Comparison of ENCODE assay signal across 8 cellular contexts in the genomic region with DNA sequence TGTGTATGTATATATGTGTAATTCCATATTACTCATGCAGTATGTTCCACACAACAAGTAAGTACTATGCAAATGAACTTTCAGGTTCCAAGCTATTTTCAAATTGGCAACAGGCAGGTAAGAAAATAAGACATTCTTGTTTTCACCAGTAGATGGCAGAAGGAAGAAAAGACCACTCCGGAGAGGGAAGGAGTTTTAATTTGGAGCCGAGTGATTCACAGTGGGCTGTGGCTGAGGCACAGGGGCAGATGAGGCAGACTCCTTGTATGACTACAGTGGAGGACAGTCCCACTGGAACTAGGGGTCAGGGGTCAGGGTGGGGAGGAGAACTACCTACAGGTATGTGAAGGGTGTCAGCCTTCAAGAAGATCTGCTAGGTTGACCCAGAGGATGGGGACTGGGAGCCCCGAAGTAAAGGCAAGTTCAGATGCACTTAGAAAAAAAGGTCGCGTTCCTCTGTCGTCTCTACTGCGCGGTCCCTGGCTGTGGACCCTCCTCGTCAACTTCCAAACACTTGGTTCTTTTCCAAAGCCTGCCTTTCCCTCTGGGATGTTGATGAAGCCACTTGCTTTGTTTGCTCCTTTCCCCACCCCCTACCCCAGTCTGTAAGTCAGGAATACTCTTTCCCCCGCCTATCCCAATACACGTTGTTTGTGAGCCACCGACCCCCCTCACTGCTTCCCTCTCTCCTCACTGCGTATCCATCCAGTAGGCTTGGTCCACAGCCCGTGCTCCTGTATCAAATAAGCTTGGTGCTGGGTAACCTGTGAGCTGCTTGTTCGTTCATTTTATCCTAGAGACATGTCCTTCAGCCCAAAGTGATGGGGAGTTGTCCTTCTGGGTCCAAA. TPM values are rescaled to one million over a fixed set of nuclear protein-coding genes. Genes with fewer than 3 reads are reported as not detected.
DNase-seq lines count a peak whose midpoint lies in the region; ATAC-seq, FAIRE-seq and TF ChIP-seq lines count a peak whose summit lies in the region.

No MANE protein-coding gene starts in this region.

- DNase-seq in AG04449 (ENCODE audit: low read depth, low spot score) = no peak
- DNase-seq in MG63 = peak; percentile 69
- DNase-seq in T-helper 17 cell = no peak
- DNase-seq in K562 (ENCODE audit: extremely low read depth in 1 of 4, low spot score in 3 of 4) = peak; percentile 44 to 54 (median 48)
- DNase-seq in stimulated activated CD4-positive, alpha-beta T cell treated with anti-CD3 and anti-CD28 coated beads, Interleukin-2, amount 100 ng/mL, for 24 hours = peak; percentile 52 to 55

- no peak for TF ChIP-seq POLR2A in K562 (conservative IDR thresholded peaks at IDR 0.05)

- H3K4me3 ChIP-seq in AG04449 (ENCODE audit: low read depth, low read length) = no peak overlapping the region
- H3K4me3 ChIP-seq in MG63 = no peak overlapping the region
- no peak overlapping the region for H3K4me3 ChIP-seq in K562

- H3K9ac ChIP-seq in K562 (ENCODE audit: insufficient read depth in 1 of 2, low read depth in 2 of 2, low read length in 2 of 2) = no peak overlapping the region

- H3K9me1 ChIP-seq in K562 (ENCODE audit: control insufficient read depth, insufficient read depth, low read length) = no peaks in the 10 kb centered on the region

- intact Hi-C loops in K562 (cut with micrococcal nuclease) = no loop called here

- H3K27ac ChIP-seq in K562 (ENCODE audit: extremely low read depth, low read depth, low read length) = no peak overlapping the region

- no peaks in the 10 kb centered on the region; a peak in 1 of 5 replicates for H3K4me1 ChIP-seq in K562 (replicated peaks in 1 of 2; ENCODE audit: control insufficient read depth in 2 of 2, insufficient read depth in 2 of 2, low read length in 2 of 2)

- no peak overlapping the region for H3K27ac Mint-ChIP-seq in T-helper 17 cell

- POLR2A ChIA-PET in AG04449 (lab: Yijun Ruan, JAX) = interaction anchor here (0.7 to 0.8 kb wide), 3 partner anchors 11 to 375 kb away, joined by 3 read pairs; no protein-coding TSS in a partner anchor
- POLR2A ChIA-PET in K562 (lab: Yijun Ruan, JAX) = no interaction called here

- ATAC-seq in GM18867 (IDR thresholded peaks at IDR 0.05; ENCODE audit: unreplicated experiment) = peak; percentile 51
- peak; percentile 73 for ATAC-seq in T-helper 17 cell
- peak; percentile 86 for ATAC-seq in K562
- ATAC-seq in HG03039 (IDR thresholded peaks at IDR 0.05; ENCODE audit: unreplicated experiment) = no peak

- no TSS peak for BruUV-seq in K562 (replicated peaks; lab: Mats Ljungman, UMichigan)

- no peaks in the 10 kb centered on the region; the same call in 1 of the 2 replicates for H4K20me1 ChIP-seq in K562 (replicated peaks; ENCODE audit: control insufficient read depth, insufficient read depth, low read length)

- peak; percentile 22 to 47; a peak in 3 of 4 replicates for TF ChIP-seq RAD21 in K562 (CRISPR knock-in tag; conservative IDR thresholded peaks at IDR 0.05 in 1 of 2, IDR thresholded peaks at IDR 0.05 in 1 of 2)

- peaks cover 14% of the 10 kb centered on the region for H3K4me1 Mint-ChIP-seq in T-helper 17 cell

- no peaks in the 10 kb centered on the region for H3K27me3 Mint-ChIP-seq in T-helper 17 cell

- CTCF ChIA-PET in AG04449 (lab: Yijun Ruan, JAX) (interaction anchor here (0.6 to 5.8 kb wide), 39 partner anchors 11 to 375 kb away, joined by 3 to 67 read pairs (median 4); a partner anchor contains a TSS), K562 (lab: Yijun Ruan, JAX; ENCODE audit: low intra/inter-chr PET ratio) (interaction anchor here (0.7 to 1.8 kb wide), 2 partner anchors 146 to 148 kb away, joined by 5 to 6 read pairs; no protein-coding TSS in a partner anchor)

- FAIRE-seq in K562 (lab: Jason Lieb, UNC) = peak; percentile 79
- peak; percentile 38 for FAIRE-seq in islet of Langerhans (lab: Jason Lieb, UNC)

- in situ Hi-C loops in K562 (cut with MboI) = no loop called here

- H3K36me3 Mint-ChIP-seq in T-helper 17 cell (ENCODE audit: low read depth) = peaks cover 9% of the 10 kb centered on the region

- TF ChIP-seq EP300 in K562 (IDR thresholded peaks at IDR 0.05; ENCODE audit: low read length) = no peak

- no peak overlapping the region for H2AFZ ChIP-seq in K562 (ENCODE audit: low read depth, low read length)

- H3K9me3 ChIP-seq in MG63 (no peaks in the 10 kb centered on the region), T-helper 17 cell (ENCODE audit: control insufficient read depth, low read length, poor library complexity, severe bottlenecking) (no peaks in the 10 kb centered on the region), K562 (replicated peaks; ENCODE audit: control insufficient read depth, insufficient read depth, low read depth, low read length) (no peaks in the 10 kb centered on the region)

- no peak overlapping the region for H3K4me2 ChIP-seq in K562 (ENCODE audit: insufficient read depth, low read length)

- peak; percentile 47 for TF ChIP-seq CTCF in AG04449 (IDR thresholded peaks at IDR 0.05; ENCODE audit: insufficient read depth, low read length, missing control alignments)
- peak; percentile 14 to 56 (median 47); a peak in 5 of 6 replicates for TF ChIP-seq CTCF in K562 (IDR thresholded peaks at IDR 0.05 in 2 of 3, conservative IDR thresholded peaks at IDR 0.05 in 1 of 3; ENCODE audit: insufficient read depth in 2 of 3, low read depth in 1 of 3, low read length in 3 of 3)

- 65% methylated on average over 10 of the region's 15 CpGs for WGBS in K562 (ENCODE audit: insufficient coverage, low coverage, missing lambda C conversion rate)

- H3K36me3 ChIP-seq in MG63 (peaks cover 62% of the 10 kb centered on the region), K562 (ENCODE audit: control insufficient read depth, insufficient read depth, low read length) (peaks cover 13% of the 10 kb centered on the region; the same call in 2 of the 3 replicates)

- H3K79me2 ChIP-seq in K562 (ENCODE audit: control insufficient read depth, insufficient read depth, low read length) = no peaks in the 10 kb centered on the region

- H3K27me3 ChIP-seq in MG63 (no peaks in the 10 kb centered on the region), K562 (ENCODE audit: control insufficient read depth in 2 of 2, insufficient read depth in 2 of 2, low read length in 2 of 2) (no peaks in the 10 kb centered on the region)

- H3K4me3 Mint-ChIP-seq in T-helper 17 cell = no peak overlapping the region

RNA-seq across cellular contexts. Expression of a gene that starts 24.1 kb away (rescaled TPM):
- 105 and 122 TPM in 2 replicates for total RNA-seq in MG63 (2014; rRNA removed; shearing (Covaris generic); ENCODE audit: low replicate concordance)
- 100 to 1,000 TPM; 135 to 141 TPM for total RNA-seq in T-helper 17 cell
- total RNA-seq in K562 (2011; cell fraction: chromatin; rRNA removed; ENCODE audit: low replicate concordance) = 47.1 and 85.0 TPM in 2 replicates
- 28.7 and 30.1 TPM in 2 replicates for total RNA-seq in K562 (2011; cell fraction: nucleolus; rRNA removed)
- total RNA-seq in K562 (2011; cell fraction: nucleoplasm; rRNA removed) = 46.6 and 68.3 TPM in 2 replicates
- total RNA-seq in K562 (2014; rRNA removed) = 41.6 and 42.1 TPM in 2 replicates
- total RNA-seq in K562 (2014; rRNA removed; fragmentation: Illumina TruSeq; extraction: Trizol) = 66.5 and 71.3 TPM in 2 replicates
- 60.6 and 64.4 TPM in 2 replicates for total RNA-seq in K562 (2015; rRNA removed; fragmentation: Illumina TruSeq; extraction: Trizol)
- total RNA-seq in K562 (2021) = 48.0 and 49.6 TPM in 2 replicates
- 40.8 and 47.0 TPM in 2 replicates for polyA plus RNA-seq in K562 (2011; rRNA removed)
- polyA plus RNA-seq in K562 (2011; cell fraction: cytosol; rRNA removed) = 19.8 and 37.3 TPM in 2 replicates
- 40.7 and 58.0 TPM in 2 replicates for polyA plus RNA-seq in K562 (2011; cell fraction: nucleus; rRNA removed)
- 21.8 and 38.7 TPM in 2 replicates for polyA plus RNA-seq in K562 (2012)
- 57.1 and 72.5 TPM in 2 replicates for polyA plus RNA-seq in K562 (2014; fragmentation: Illumina TruSeq; extraction: Trizol)
- 100 to 1,000 TPM; 157 to 186 TPM for polyA plus RNA-seq in K562 (2014; fragmentation: Nextera tagmentation; extraction: Ambion mirVana)
- 39.4 and 45.8 TPM in 2 replicates for polyA plus RNA-seq in K562 (2014; rRNA removed)
- polyA minus RNA-seq in K562 (2011; rRNA and poly(A)+ RNA removed) = 43.3 and 43.9 TPM in 2 replicates
- polyA minus RNA-seq in K562 (2011; cell fraction: cytosol; rRNA and poly(A)+ RNA removed) = 20.9 and 22.6 TPM in 2 replicates
- polyA minus RNA-seq in K562 (2011; cell fraction: nucleus; rRNA and poly(A)+ RNA removed) = 25.6 and 44.3 TPM in 2 replicates

RNA-seq across cellular contexts. Expression of a gene that starts 51.8 kb away (rescaled TPM):
- total RNA-seq in MG63 (2014; rRNA removed; shearing (Covaris generic); ENCODE audit: low replicate concordance) = 21.4 and 27.1 TPM in 2 replicates
- total RNA-seq in T-helper 17 cell (1 to 10 TPM; 3.1 to 5.1 TPM), K562 (2014; rRNA removed) (0.41 and 2.0 TPM in 2 replicates), K562 (2014; rRNA removed; fragmentation: Illumina TruSeq; extraction: Trizol) (0.61 and 0.65 TPM in 2 replicates), K562 (2015; rRNA removed; fragmentation: Illumina TruSeq; extraction: Trizol) (1.1 TPM in 2 replicates), K562 (2021) (0.89 and 0.93 TPM in 2 replicates)
- 1.2 and 1.3 TPM in 2 replicates for total RNA-seq in K562 (2011; cell fraction: chromatin; rRNA removed; ENCODE audit: low replicate concordance)
- 1.6 and 1.7 TPM in 2 replicates for total RNA-seq in K562 (2011; cell fraction: nucleolus; rRNA removed)
- total RNA-seq in K562 (2011; cell fraction: nucleoplasm; rRNA removed) = 2.1 and 2.5 TPM in 2 replicates
- polyA plus RNA-seq in K562 (2011; rRNA removed) (0.49 and 0.84 TPM in 2 replicates), K562 (2014; fragmentation: Illumina TruSeq; extraction: Trizol) (0.46 and 0.61 TPM in 2 replicates), K562 (2014; fragmentation: Nextera tagmentation; extraction: Ambion mirVana) (under 1 TPM; 0.28 to 0.45 TPM), K562 (2014; rRNA removed) (0.45 and 0.93 TPM in 2 replicates)
- 0.30 and 0.35 TPM in 2 replicates for polyA plus RNA-seq in K562 (2011; cell fraction: cytosol; rRNA removed)
- polyA plus RNA-seq in K562 (2011; cell fraction: nucleus; rRNA removed) = 0.74 and 0.97 TPM in 2 replicates
- 0.82 and 1.4 TPM in 2 replicates for polyA plus RNA-seq in K562 (2012)
- polyA minus RNA-seq in K562 (2011; rRNA and poly(A)+ RNA removed) = 0.74 and 1.1 TPM in 2 replicates
- 0.36 and 1.2 TPM in 2 replicates for polyA minus RNA-seq in K562 (2011; cell fraction: cytosol; rRNA and poly(A)+ RNA removed)
- polyA minus RNA-seq in K562 (2011; cell fraction: nucleus; rRNA and poly(A)+ RNA removed) = 1.5 and 2.2 TPM in 2 replicates

RNA-seq across cellular contexts. Expression of a gene that starts 54.1 kb away (rescaled TPM):
- 11.0 and 24.5 TPM in 2 replicates for total RNA-seq in MG63 (2014; rRNA removed; shearing (Covaris generic); ENCODE audit: low replicate concordance)
- total RNA-seq in T-helper 17 cell = under 1 TPM; 0.02 to 0.26 TPM
- 0.16 and 0.65 TPM in 2 replicates for total RNA-seq in K562 (2011; cell fraction: chromatin; rRNA removed; ENCODE audit: low replicate concordance)
- 0.17 and 0.26 TPM in 2 replicates for total RNA-seq in K562 (2011; cell fraction: nucleolus; rRNA removed)
- 0.07 and 0.23 TPM in 2 replicates for total RNA-seq in K562 (2011; cell fraction: nucleoplasm; rRNA removed)
- not detected in 2 replicates for total RNA-seq in K562 (2014; rRNA removed)
- total RNA-seq in K562 (2014; rRNA removed; fragmentation: Illumina TruSeq; extraction: Trizol) = not detected in 2 replicates
- not detected in 2 replicates for total RNA-seq in K562 (2015; rRNA removed; fragmentation: Illumina TruSeq; extraction: Trizol)
- total RNA-seq in K562 (2021) = 0.64 and 0.78 TPM in 2 replicates
- polyA plus RNA-seq in K562 (2011; rRNA removed) = 0.08 and 0.18 TPM in 2 replicates
- polyA plus RNA-seq in K562 (2011; cell fraction: cytosol; rRNA removed) = 0.28 and 0.66 TPM in 2 replicates
- 0.06 and 0.29 TPM in 2 replicates for polyA plus RNA-seq in K562 (2011; cell fraction: nucleus; rRNA removed)
- polyA plus RNA-seq in K562 (2012) = 0.03 and 0.04 TPM in 2 replicates
- polyA plus RNA-seq in K562 (2014; fragmentation: Illumina TruSeq; extraction: Trizol) = 0.01 and 0.03 TPM in 2 replicates
- not detected for polyA plus RNA-seq in K562 (2014; fragmentation: Nextera tagmentation; extraction: Ambion mirVana)
- polyA plus RNA-seq in K562 (2014; rRNA removed) = 0.04 TPM in 1 of 2 replicates, not detected in the other
- polyA minus RNA-seq in K562 (2011; rRNA and poly(A)+ RNA removed) = 0.18 and 0.53 TPM in 2 replicates
- polyA minus RNA-seq in K562 (2011; cell fraction: cytosol; rRNA and poly(A)+ RNA removed) = 0.38 and 2.5 TPM in 2 replicates
- 0.44 and 0.54 TPM in 2 replicates for polyA minus RNA-seq in K562 (2011; cell fraction: nucleus; rRNA and poly(A)+ RNA removed)

Comparison
In these comparisons a context has a peak if more than half of its experiments do, and no peak if none do; other contexts are left out.
1. DNase-seq: peak in MG63 (single experiment), K562 (4 of 4) and stimulated activated CD4-positive, alpha-beta T cell treated with anti-CD3 and anti-CD28 coated beads, Interleukin-2, amount 100 ng/mL, for 24 hours (2 of 2); none in AG04449 (single experiment) and T-helper 17 cell (0 of 3).